1 cellular context compared by ENCODE assay signal in genomic region chr7:18503068-18503859, GRCh38.
TF ChIP-seq lines count a peak whose summit lies in the region.

No MANE protein-coding gene starts in this region.

TF ChIP-seq in HepG2, 621 proteins besides CTCF, POLR2A, EP300 and RAD21:
- TF ChIP-seq MYPOP (CRISPR knock-in tag; IDR thresholded peaks at IDR 0.05) (no peak), HOXA3 (CRISPR knock-in tag; IDR thresholded peaks at IDR 0.05) (no peak), POLR2G (IDR thresholded peaks at IDR 0.05; ENCODE audit: low read depth, low read length) (no peak), ZNF800 (CRISPR knock-in tag; IDR thresholded peaks at IDR 0.05) (no peak), NFKB2 (CRISPR knock-in tag; IDR thresholded peaks at IDR 0.05; ENCODE audit: borderline replicate concordance) (no peak), ZNF180 (CRISPR knock-in tag; IDR thresholded peaks at IDR 0.05; ENCODE audit: borderline replicate concordance, low read depth) (no peak), ZNF510 (CRISPR knock-in tag; IDR thresholded peaks at IDR 0.05; ENCODE audit: low read depth) (no peak), ZNF136 (CRISPR knock-in tag; IDR thresholded peaks at IDR 0.05; ENCODE audit: low read depth) (no peak), TBP (CRISPR knock-in tag; IDR thresholded peaks at IDR 0.05) (no peak), GFI1 (CRISPR knock-in tag; IDR thresholded peaks at IDR 0.05; ENCODE audit: borderline replicate concordance) (no peak), CENPT (CRISPR knock-in tag; IDR thresholded peaks at IDR 0.05; ENCODE audit: low read depth) (no peak), BHLHE40 (IDR thresholded peaks at IDR 0.05; ENCODE audit: low read length) (no peak), FOXK1 (CRISPR knock-in tag; IDR thresholded peaks at IDR 0.05; ENCODE audit: borderline replicate concordance, low read depth) (no peak), GABPA (IDR thresholded peaks at IDR 0.05; ENCODE audit: low read depth, low read length) (no peak), GABPA (CRISPR knock-in tag; IDR thresholded peaks at IDR 0.05; ENCODE audit: low read depth) (no peak), ZC3H13 (CRISPR knock-in tag; IDR thresholded peaks at IDR 0.05) (no peak), ZNF512 (CRISPR knock-in tag; IDR thresholded peaks at IDR 0.05) (no peak), NFAT5 (CRISPR knock-in tag; IDR thresholded peaks at IDR 0.05) (no peak)
- TF ChIP-seq, protein P1, sequence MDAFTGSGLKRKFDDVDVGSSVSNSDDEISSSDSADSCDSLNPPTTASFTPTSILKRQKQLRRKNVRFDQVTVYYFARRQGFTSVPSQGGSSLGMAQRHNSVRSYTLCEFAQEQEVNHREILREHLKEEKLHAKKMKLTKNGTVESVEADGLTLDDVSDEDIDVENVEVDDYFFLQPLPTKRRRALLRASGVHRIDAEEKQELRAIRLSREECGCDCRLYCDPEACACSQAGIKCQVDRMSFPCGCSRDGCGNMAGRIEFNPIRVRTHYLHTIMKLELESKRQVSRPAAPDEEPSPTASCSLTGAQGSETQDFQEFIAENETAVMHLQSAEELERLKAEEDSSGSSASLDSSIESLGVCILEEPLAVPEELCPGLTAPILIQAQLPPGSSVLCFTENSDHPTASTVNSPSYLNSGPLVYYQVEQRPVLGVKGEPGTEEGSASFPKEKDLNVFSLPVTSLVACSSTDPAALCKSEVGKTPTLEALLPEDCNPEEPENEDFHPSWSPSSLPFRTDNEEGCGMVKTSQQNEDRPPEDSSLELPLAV (CRISPR knock-in tag; conservative IDR thresholded peaks at IDR 0.05; ENCODE audit: low read depth), result no peak
- TF ChIP-seq, protein P2, sequence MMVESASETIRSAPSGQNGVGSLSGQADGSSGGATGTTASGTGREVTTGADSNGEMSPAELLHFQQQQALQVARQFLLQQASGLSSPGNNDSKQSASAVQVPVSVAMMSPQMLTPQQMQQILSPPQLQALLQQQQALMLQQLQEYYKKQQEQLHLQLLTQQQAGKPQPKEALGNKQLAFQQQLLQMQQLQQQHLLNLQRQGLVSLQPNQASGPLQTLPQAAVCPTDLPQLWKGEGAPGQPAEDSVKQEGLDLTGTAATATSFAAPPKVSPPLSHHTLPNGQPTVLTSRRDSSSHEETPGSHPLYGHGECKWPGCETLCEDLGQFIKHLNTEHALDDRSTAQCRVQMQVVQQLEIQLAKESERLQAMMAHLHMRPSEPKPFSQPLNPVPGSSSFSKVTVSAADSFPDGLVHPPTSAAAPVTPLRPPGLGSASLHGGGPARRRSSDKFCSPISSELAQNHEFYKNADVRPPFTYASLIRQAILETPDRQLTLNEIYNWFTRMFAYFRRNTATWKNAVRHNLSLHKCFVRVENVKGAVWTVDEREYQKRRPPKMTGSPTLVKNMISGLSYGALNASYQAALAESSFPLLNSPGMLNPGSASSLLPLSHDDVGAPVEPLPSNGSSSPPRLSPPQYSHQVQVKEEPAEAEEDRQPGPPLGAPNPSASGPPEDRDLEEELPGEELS (CRISPR knock-in tag; IDR thresholded peaks at IDR 0.05), result no peak
TF ChIP-seq in HepG2: peak in this region for 0.
